In the genomic region with DNA sequence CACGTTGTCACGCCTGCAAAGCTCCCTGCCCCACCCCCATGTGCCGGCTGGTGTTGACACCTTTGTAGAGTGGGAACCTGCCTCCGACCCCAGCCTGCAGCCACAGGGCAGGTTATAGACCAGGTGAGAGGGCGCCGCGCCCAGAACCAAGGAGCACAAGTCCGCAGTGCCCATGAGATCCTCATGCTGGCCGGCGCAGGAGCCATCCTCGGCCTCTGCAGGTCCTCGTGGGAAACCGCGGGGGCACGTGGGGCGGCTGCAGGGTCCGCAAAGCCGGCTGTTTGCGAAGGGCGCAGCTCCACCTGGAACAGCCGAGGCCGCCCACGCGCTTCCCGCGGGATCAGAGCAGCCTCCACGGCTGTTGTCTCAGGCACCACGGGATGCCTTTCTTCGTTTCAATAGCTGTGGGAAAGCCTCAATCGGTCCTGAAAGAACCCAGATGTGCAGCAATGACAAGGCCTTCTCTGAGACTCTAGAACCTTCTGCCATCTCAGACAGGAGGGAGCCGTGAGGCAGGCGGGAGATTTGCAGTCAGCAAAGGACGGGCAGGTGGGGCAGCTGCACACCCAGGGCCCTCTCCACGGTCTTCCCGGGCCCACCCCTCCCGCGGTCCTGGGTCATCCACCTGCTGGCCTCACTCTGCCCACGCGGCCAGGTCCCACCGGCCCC, we compare ENCODE assay signal across 22 cellular contexts. TPM values are rescaled to one million over a fixed set of nuclear protein-coding genes. Genes with fewer than 3 reads are reported as not detected.
DNase-seq lines count a peak whose midpoint lies in the region; ATAC-seq, FAIRE-seq and TF ChIP-seq lines count a peak whose summit lies in the region.
"Had no signal": no experiment of that assay in that cellular context is flagged by ENCODE, and none has a peak within 500 bp of the region (broad histone marks: within the 10 kb centered on the region; RNA-seq: fewer than 3 reads in every experiment).

No MANE protein-coding gene starts in this region.

- H3K4me2 ChIP-seq in K562 (ENCODE audit: insufficient read depth, low read length) (no peak overlapping the region), mesenchymal stem cell (ENCODE audit: low read length, poor library complexity, severe bottlenecking) (peak overlapping the region; percentile 35)
- H3K4me2 ChIP-seq: KMS-11 had no signal

- no peak overlapping the region for H3K23ac ChIP-seq in mesenchymal stem cell (ENCODE audit: low read length in 2 of 2)

- no peak overlapping the region for H2BK15ac ChIP-seq in mesenchymal stem cell (ENCODE audit: low read depth, poor library complexity, severe bottlenecking)

- no peak overlapping the region for H2AK5ac ChIP-seq in mesenchymal stem cell (ENCODE audit: low read length, severe bottlenecking)

- H2BK5ac ChIP-seq in mesenchymal stem cell (ENCODE audit: low read depth, low read length, poor library complexity, severe bottlenecking) = no peak overlapping the region

- H3K79me1 ChIP-seq in mesenchymal stem cell (replicated peaks; ENCODE audit: low read length, poor library complexity, severe bottlenecking) = no peaks in the 10 kb centered on the region

- no peak for TF ChIP-seq EP300 in K562 (IDR thresholded peaks at IDR 0.05; ENCODE audit: low read length)

- H3K9me3 ChIP-seq in cardiac muscle cell (ENCODE audit: low read depth) (no peaks in the 10 kb centered on the region), K562 (replicated peaks; ENCODE audit: control insufficient read depth, insufficient read depth, low read depth, low read length) (no peaks in the 10 kb centered on the region), mesenchymal stem cell (ENCODE audit: control insufficient read depth, low read length) (no peaks in the 10 kb centered on the region)

- H3K79me2 ChIP-seq in K562 (ENCODE audit: control insufficient read depth, insufficient read depth, low read length) = no peaks in the 10 kb centered on the region

- H4K20me1 ChIP-seq in K562 (replicated peaks; ENCODE audit: control insufficient read depth, insufficient read depth, low read length) = peaks cover 24% of the 10 kb centered on the region; the same call in 1 of the 2 replicates

- in situ Hi-C loops in K562 (cut with MboI) = no loop called here

- no peaks in the 10 kb centered on the region for H3K9me3 Mint-ChIP-seq in type B pancreatic cell
- H3K9me3 Mint-ChIP-seq: activated T-cell treated with anti-CD3 and anti-CD28 coated beads, Interleukin-2, amount 50 U/mL, for 4 hours; CD8-positive, alpha-beta memory T cell had no signal

- POLR2A ChIA-PET in K562 (lab: Yijun Ruan, JAX) = interaction anchor here (0.6 to 1.7 kb wide), 5 partner anchors 7 to 145 kb away, joined by 3 to 6 read pairs (median 3); no protein-coding TSS in a partner anchor

- H3K36me3 ChIP-seq in cardiac muscle cell = no peaks in the 10 kb centered on the region
- H3K36me3 ChIP-seq in K562 (ENCODE audit: control insufficient read depth, insufficient read depth, low read length) = no peaks in the 10 kb centered on the region
- H3K36me3 ChIP-seq in mesenchymal stem cell (ENCODE audit: control insufficient read depth in 1 of 2, insufficient read depth in 2 of 2, low read depth in 1 of 2, low read length in 2 of 2) = peaks cover 10% of the 10 kb centered on the region in 2 experiments

- H2BK120ac ChIP-seq in mesenchymal stem cell (ENCODE audit: low read depth, low read length) = no peak overlapping the region

- TF ChIP-seq CTCF in cardiac muscle cell (IDR thresholded peaks at IDR 0.05; ENCODE audit: low read depth, low read length) (no peak), K562 (IDR thresholded peaks at IDR 0.05 in 2 of 3, conservative IDR thresholded peaks at IDR 0.05 in 1 of 3; ENCODE audit: insufficient read depth in 2 of 3, low read depth in 1 of 3, low read length in 3 of 3) (no peak), type B pancreatic cell (conservative IDR thresholded peaks at IDR 0.05) (no peak)

- H3K14ac ChIP-seq in mesenchymal stem cell (ENCODE audit: low read length in 2 of 2) = peak overlapping the region in 1 of 2 experiments; percentile 16

- 35% methylated on average over 31 of the region's 40 CpGs for whole genome bisulfite sequencing in K562 (ENCODE audit: insufficient coverage, low coverage, missing lambda C conversion rate)
- WGBS in mesenchymal stem cell = 85% methylated on average over 37 of the region's 40 CpGs

- H3K4me1 Mint-ChIP-seq in type B pancreatic cell (ENCODE audit: unreplicated experiment) = peaks cover 10% of the 10 kb centered on the region

- H4K91ac ChIP-seq in mesenchymal stem cell (ENCODE audit: low read length) = no peak overlapping the region

- peaks cover 24% of the 10 kb centered on the region for H3K4me1 ChIP-seq in cardiac muscle cell (ENCODE audit: low read depth)
- peaks cover 23 to 39% of the 10 kb centered on the region in 2 experiments for H3K4me1 ChIP-seq in K562 (replicated peaks in 1 of 2; ENCODE audit: control insufficient read depth in 2 of 2, insufficient read depth in 2 of 2, low read length in 2 of 2)
- peaks cover 32% of the 10 kb centered on the region for H3K4me1 ChIP-seq in mesenchymal stem cell (ENCODE audit: control insufficient read depth, insufficient read depth, low read depth, low read length)
- H3K4me1 ChIP-seq: foreskin keratinocyte had no signal

- no peak overlapping the region for H3K18ac ChIP-seq in mesenchymal stem cell (ENCODE audit: low read depth in 1 of 2, low read length in 2 of 2)

- no peak for TF ChIP-seq POLR2A in K562 (conservative IDR thresholded peaks at IDR 0.05)

- H3K27ac ChIP-seq in cardiac muscle cell (peak overlapping the region; percentile 94), K562 (ENCODE audit: extremely low read depth, low read depth, low read length) (no peak overlapping the region), mesenchymal stem cell (ENCODE audit: low read length, poor library complexity, severe bottlenecking) (no peak overlapping the region)
- H3K27ac ChIP-seq: foreskin keratinocyte, KMS-11 had no signal

- H2AFZ ChIP-seq in K562 (ENCODE audit: low read depth, low read length) (no peak overlapping the region), mesenchymal stem cell (ENCODE audit: low read depth, low read length) (no peak overlapping the region)

- no peaks in the 10 kb centered on the region for H3K27me3 ChIP-seq in cardiac muscle cell
- peaks cover 25 to 49% of the 10 kb centered on the region in 2 experiments; a peak in 4 of 5 replicates for H3K27me3 ChIP-seq in K562 (ENCODE audit: control insufficient read depth in 2 of 2, insufficient read depth in 2 of 2, low read length in 2 of 2)
- peaks cover 0 to 69% of the 10 kb centered on the region in 2 experiments for H3K27me3 ChIP-seq in mesenchymal stem cell (ENCODE audit: control insufficient read depth in 1 of 2, insufficient read depth in 1 of 2, low read length in 2 of 2)

- no peak overlapping the region for H2BK12ac ChIP-seq in mesenchymal stem cell (ENCODE audit: low read length in 2 of 2)

- peaks cover 6% of the 10 kb centered on the region for H3K27me3 Mint-ChIP-seq in type B pancreatic cell

- H3K9me1 ChIP-seq in K562 (ENCODE audit: control insufficient read depth, insufficient read depth, low read length) = no peaks in the 10 kb centered on the region

- H3K9ac ChIP-seq in K562 (ENCODE audit: insufficient read depth in 1 of 2, low read depth in 2 of 2, low read length in 2 of 2) (no peak overlapping the region), mesenchymal stem cell (ENCODE audit: low read length) (no peak overlapping the region)
- H3K9ac ChIP-seq: KMS-11 had no signal

- FAIRE-seq in K562 (lab: Jason Lieb, UNC) = no peak
- FAIRE-seq: endothelial cell of umbilical vein, urothelium cell line had no signal

- no peak overlapping the region for H3K4me3 Mint-ChIP-seq in type B pancreatic cell
- H3K4me3 Mint-ChIP-seq: activated naive CD8-positive, alpha-beta T cell; activated T-cell treated with anti-CD3 and anti-CD28 coated beads, Interleukin-2, amount 50 U/mL, for 4 hours had no signal

- no peak for DNase-seq in cardiac muscle cell (ENCODE audit: low read depth in 1 of 2, low spot score in 1 of 2)
- no peak for DNase-seq in left ventricle myocardium superior
- no peak for DNase-seq in K562 (ENCODE audit: extremely low read depth in 1 of 4, low spot score in 3 of 4)
- no peak for DNase-seq in mesenchymal stem cell
- DNase-seq in type B pancreatic cell (ENCODE audit: extremely low spot score, unreplicated experiment) = peak; percentile 67
- no peak for DNase-seq in T-helper 9 cell
- no peak for DNase-seq in kidney glomerular epithelial cell (lab: John Stamatoyannopoulos, UW)
- no peak for DNase-seq in SKM-1 treated with dmso at 0.1 percent for 144 hours (lab: John Stamatoyannopoulos, UW; ENCODE audit: unreplicated experiment)
- DNase-seq: activated CD4-positive, alpha-beta T cell treated with anti-CD3 and anti-CD28 coated beads, Interleukin-2, amount 50 U/mL, for 1 hour; activated T-cell treated with anti-CD3 and anti-CD28 coated beads, Interleukin-2, amount 50 U/mL, for 4 hours; CD8-positive, alpha-beta memory T cell; foreskin keratinocyte; hypothalamus; NCI-H1092; NCI-H2081 treated with DMSO at 0.1 percent for 48 hours; NCI-H526; stimulated activated CD4-positive, alpha-beta T cell treated with anti-CD3 and anti-CD28 coated beads, Interleukin-1b, Interleukin-23, amount 100 ng/mL, for 48 hours had no signal

- no peak overlapping the region for H4K8ac ChIP-seq in mesenchymal stem cell (ENCODE audit: low read length)

- H3K36me3 Mint-ChIP-seq in type B pancreatic cell = no peaks in the 10 kb centered on the region
- H3K36me3 Mint-ChIP-seq: activated naive CD8-positive, alpha-beta T cell; CD8-positive, alpha-beta memory T cell had no signal

- CTCF ChIA-PET in K562 (lab: Yijun Ruan, JAX; ENCODE audit: low intra/inter-chr PET ratio) = no interaction called here

- intact Hi-C loops in left ventricle myocardium superior (cut with micrococcal nuclease) (no loop called here), K562 (cut with micrococcal nuclease) (no loop called here)

- ATAC-seq in left ventricle myocardium superior (no peak), K562 (no peak)
- ATAC-seq: foreskin keratinocyte, sciatic nerve had no signal

- H3K4me3 ChIP-seq in cardiac muscle cell = no peak overlapping the region
- no peak overlapping the region for H3K4me3 ChIP-seq in K562
- no peak overlapping the region for H3K4me3 ChIP-seq in mesenchymal stem cell (ENCODE audit: insufficient read depth in 1 of 2, low read depth in 1 of 2, low read length in 2 of 2)

- no peak overlapping the region for H3K27ac Mint-ChIP-seq in type B pancreatic cell
- H3K27ac Mint-ChIP-seq: activated naive CD8-positive, alpha-beta T cell had no signal

- BruUV-seq in K562 (replicated peaks; lab: Mats Ljungman, UMichigan) = no TSS peak

- no peak overlapping the region for H3K4ac ChIP-seq in mesenchymal stem cell (ENCODE audit: low read depth in 1 of 2, low read length in 2 of 2)

- TF ChIP-seq RAD21 in K562 (CRISPR knock-in tag; conservative IDR thresholded peaks at IDR 0.05 in 1 of 2, IDR thresholded peaks at IDR 0.05 in 1 of 2) = no peak

RNA-seq across cellular contexts. Expression of gene POFUT2, which starts 29.9 kb away (rescaled TPM):
- total RNA-seq in cardiac muscle cell (39.6 and 46.1 TPM in 2 replicates), left ventricle myocardium superior (15.7 TPM), K562 (2014; rRNA removed) (11.0 and 16.7 TPM in 2 replicates), K562 (2014; rRNA removed; fragmentation: Illumina TruSeq; extraction: Trizol) (7.6 and 9.2 TPM in 2 replicates), K562 (2015; rRNA removed; fragmentation: Illumina TruSeq; extraction: Trizol) (9.2 and 9.5 TPM in 2 replicates), K562 (2021) (24.2 and 24.6 TPM in 2 replicates), type B pancreatic cell (ENCODE audit: low replicate concordance) (42.5 and 52.8 TPM in 2 replicates)
- polyA plus RNA-seq in cardiac muscle cell (46.8 and 50.4 TPM in 2 replicates), K562 (2011; rRNA removed) (15.6 and 25.2 TPM in 2 replicates), K562 (2014; fragmentation: Illumina TruSeq; extraction: Trizol) (18.0 and 21.0 TPM in 2 replicates), K562 (2014; fragmentation: Nextera tagmentation; extraction: Ambion mirVana) (1 to 10 TPM; 1.1 to 2.9 TPM), K562 (2014; rRNA removed) (18.3 and 21.2 TPM in 2 replicates)
- total RNA-seq in K562 (2011; cell fraction: chromatin; rRNA removed; ENCODE audit: low replicate concordance) = 120 and 232 TPM in 2 replicates
- 126 and 138 TPM in 2 replicates for total RNA-seq in K562 (2011; cell fraction: nucleolus; rRNA removed)
- 113 and 131 TPM in 2 replicates for total RNA-seq in K562 (2011; cell fraction: nucleoplasm; rRNA removed)
- 9.5 and 12.5 TPM in 2 replicates for polyA plus RNA-seq in K562 (2011; cell fraction: cytosol; rRNA removed)
- 152 and 163 TPM in 2 replicates for polyA plus RNA-seq in K562 (2011; cell fraction: nucleus; rRNA removed)
- polyA plus RNA-seq in K562 (2012) = 16.7 and 35.4 TPM in 2 replicates
- 6.4 and 6.5 TPM in 2 replicates for polyA minus RNA-seq in K562 (2011; rRNA and poly(A)+ RNA removed)
- polyA minus RNA-seq in K562 (2011; cell fraction: cytosol; rRNA and poly(A)+ RNA removed) = 3.6 and 8.4 TPM in 2 replicates
- polyA minus RNA-seq in K562 (2011; cell fraction: nucleus; rRNA and poly(A)+ RNA removed) = 33.5 and 49.3 TPM in 2 replicates
- polyA plus RNA-seq in mesenchymal stem cell (2013, experiment 1 of 2) = 75.1 TPM
- 76.3 TPM for polyA plus RNA-seq in mesenchymal stem cell (2013, experiment 2 of 2)
